18 cellular contexts compared by ENCODE assay signal in genomic region chr19:17331254-17331558, GRCh38.
"Had no signal": no experiment of that assay in that cellular context is flagged by ENCODE, and none has a peak within 500 bp of the region (broad histone marks: within the 10 kb centered on the region; RNA-seq: fewer than 3 reads in every experiment).

No MANE protein-coding gene starts in this region.

- ATAC-seq: activated T-cell treated with anti-CD3 and anti-CD28 coated beads, Interleukin-2, amount 50 U/mL, for 4 hours; left cardiac atrium; psoas muscle had no signal

- H3K4me3 ChIP-seq: dorsolateral prefrontal cortex, esophagus squamous epithelium, psoas muscle, sigmoid colon had no signal

- H3K27me3 ChIP-seq: dorsolateral prefrontal cortex had no signal

- DNase-seq: activated CD4-positive, alpha-beta memory T cell treated with anti-CD3 and anti-CD28 coated beads for 36 hours; activated CD4-positive, alpha-beta T cell treated with anti-CD3 and anti-CD28 coated beads for 1 hour; activated gamma-delta T cell; activated naive CD8-positive, alpha-beta T cell treated with anti-CD3 and anti-CD28 coated beads, Interleukin-2, amount 10 ng/mL, durations not matched to agents 7 days and 5 days; activated T-cell treated with anti-CD3 and anti-CD28 coated beads, Interleukin-2, amount 50 U/mL, for 4 hours; aorta; dorsolateral prefrontal cortex; esophagus squamous epithelium; foreskin fibroblast; glutamatergic neuron; immature natural killer cell; left cardiac atrium; naive B cell; psoas muscle; sigmoid colon; stimulated activated naive CD4-positive, alpha-beta T cell treated with Interleukin-2 at 50 U/mL for 16 hours; T-helper 2 cell; trophoblast cell had no signal

- H3K27ac ChIP-seq: esophagus squamous epithelium, psoas muscle, sigmoid colon had no signal

- H3K27ac Mint-ChIP-seq: activated CD4-positive, alpha-beta memory T cell treated with anti-CD3 and anti-CD28 coated beads for 36 hours; activated naive CD8-positive, alpha-beta T cell treated with anti-CD3 and anti-CD28 coated beads, Interleukin-2, amount 10 ng/mL, durations not matched to agents 7 days and 5 days; immature natural killer cell had no signal

- H3K4me3 Mint-ChIP-seq: activated naive CD8-positive, alpha-beta T cell treated with anti-CD3 and anti-CD28 coated beads, Interleukin-2, amount 10 ng/mL, durations not matched to agents 7 days and 5 days; activated T-cell treated with anti-CD3 and anti-CD28 coated beads, Interleukin-2, amount 50 U/mL, for 4 hours had no signal

- H3K27me3 Mint-ChIP-seq: activated CD4-positive, alpha-beta memory T cell treated with anti-CD3 and anti-CD28 coated beads for 36 hours had no signal

- H3K9me3 Mint-ChIP-seq: activated CD4-positive, alpha-beta memory T cell treated with anti-CD3 and anti-CD28 coated beads for 36 hours; activated naive CD8-positive, alpha-beta T cell treated with anti-CD3 and anti-CD28 coated beads, Interleukin-2, amount 10 ng/mL, durations not matched to agents 7 days and 5 days; activated T-cell treated with anti-CD3 and anti-CD28 coated beads, Interleukin-2, amount 50 U/mL, for 4 hours; immature natural killer cell; naive B cell had no signal

- H3K36me3 Mint-ChIP-seq: activated CD4-positive, alpha-beta memory T cell treated with anti-CD3 and anti-CD28 coated beads for 36 hours; naive B cell had no signal

- H3K9me3 ChIP-seq: esophagus squamous epithelium, psoas muscle, sigmoid colon had no signal
